7 cellular contexts compared by ENCODE assay signal in genomic region chrX:136766785-136767103, GRCh38. TPM values are rescaled to one million over a fixed set of nuclear protein-coding genes. Genes with fewer than 3 reads are reported as not detected.
DNase-seq lines count a peak whose midpoint lies in the region; ATAC-seq and TF ChIP-seq lines count a peak whose summit lies in the region.

No MANE protein-coding gene starts in this region.

- DNase-seq in HCT116 (ENCODE audit: low read depth, low spot score), result no peak
- no peak for DNase-seq in left ventricle myocardium superior
- no peak for DNase-seq in spleen
- DNase-seq in KG1 (lab: John Stamatoyannopoulos, UW), result no peak
- no peak for DNase-seq in NCI-H2227 (lab: John Stamatoyannopoulos, UW; ENCODE audit: unreplicated experiment)
- DNase-seq in ACHN, result no peak

- H3K36me3 ChIP-seq in HCT116 (ENCODE audit: control insufficient read depth in 1 of 2, insufficient read depth in 2 of 2, low read length in 2 of 2) (no peaks in the 10 kb centered on the region), spleen (peaks cover 0 to under 1% (median 0%) of the 10 kb centered on the region in 6 donors)

- ATAC-seq in HCT116 (peak; percentile 6; the same call in 1 of the 2 replicates), left ventricle myocardium superior (peak; percentile 65)

- no peak overlapping the region for H2AFZ ChIP-seq in HCT116 (ENCODE audit: low read depth, low read length, poor library complexity, severe bottlenecking)

- intact Hi-C loops in HCT116 (cut with micrococcal nuclease) (no loop called here), left ventricle myocardium superior (cut with micrococcal nuclease) (no loop called here), spleen (cut with DNase I; ENCODE audit: low total_unique reads) (no loop called here)

- no TSS peak for BruUV-seq in HCT116 (replicated peaks; lab: Mats Ljungman, UMichigan)

- H3K27ac ChIP-seq in HCT116 (ENCODE audit: low read depth, low read length), result no peak overlapping the region; the same call in 1 of the 2 replicates
- H3K27ac ChIP-seq in spleen, result peak overlapping the region; percentile 75 to 95 (median 90)

- H3K79me2 ChIP-seq in HCT116 (ENCODE audit: insufficient read depth, low read length), result no peaks in the 10 kb centered on the region

- POLR2A ChIA-PET in HCT116 (lab: Charles Lee), result no interaction called here

- H3K4me1 ChIP-seq in HCT116 (ENCODE audit: control insufficient read depth in 1 of 2, insufficient read depth in 2 of 2, low read length in 2 of 2) (peaks cover 4 to 14% of the 10 kb centered on the region in 2 experiments), spleen (peaks cover 6 to 84% (median 32%) of the 10 kb centered on the region in 6 donors)

- TF ChIP-seq RAD21 in HCT116 (IDR thresholded peaks at IDR 0.05; ENCODE audit: low read depth), result no peak

- TF ChIP-seq CTCF in HCT116 (IDR thresholded peaks at IDR 0.05 in 2 of 3, conservative IDR thresholded peaks at IDR 0.05 in 1 of 3; ENCODE audit: borderline replicate concordance in 1 of 3, insufficient read depth in 1 of 3, low read depth in 2 of 3, low read length in 2 of 3) (no peak), WI38 (IDR thresholded peaks at IDR 0.05; ENCODE audit: low read depth, low read length) (no peak), spleen (IDR thresholded peaks at IDR 0.05 in 8 of 11, conservative IDR thresholded peaks at IDR 0.05 in 3 of 11) (no peak)

- H3K4me3 ChIP-seq in HCT116 (replicated peaks in 1 of 2; ENCODE audit: low read depth in 1 of 2, low read length in 2 of 2), result peak overlapping the region; percentile 39 to 62
- H3K4me3 ChIP-seq in WI38 (ENCODE audit: low read depth, low read length), result peak overlapping the region; percentile 58
- H3K4me3 ChIP-seq in spleen, result peak overlapping the region; percentile 36 to 82 (median 58)

- WGBS in spleen, 5 donors, result 16 to 52% (median 17%) methylated on average over 9 to 19 of the region's 19 CpGs

- no peaks in the 10 kb centered on the region for H3K9me2 ChIP-seq in HCT116 (ENCODE audit: insufficient read depth)

- no peaks in the 10 kb centered on the region for H3K27me3 ChIP-seq in HCT116 (ENCODE audit: insufficient read depth, low read length)
- H3K27me3 ChIP-seq in spleen (replicated peaks in 1 of 7), result no peaks in the 10 kb centered on the region

- H3K4me2 ChIP-seq in HCT116 (ENCODE audit: low read length), result peak overlapping the region; percentile 80

- H3K9ac ChIP-seq in HCT116 (ENCODE audit: low read length), result peak overlapping the region; percentile 53

- in situ Hi-C loops in ACHN (cut with HindIII; ENCODE audit: low pct_ligation_motif_present, low pct_unique_long_range_greater_than_20kb, low sequenced_read_pairs), result no loop called here

- RAD21 ChIA-PET in HCT116 (lab: Charles Lee; ENCODE audit: low non-redundant PET in 1 of 2, low total read pairs in 2 of 2, uncharacterized antibody in 2 of 2, unreplicated experiment in 2 of 2), result interaction anchor here in 1 of 2 experiments (0.7 kb wide), 1 partner anchor 30 kb away, joined by 5 read pairs; no protein-coding TSS in a partner anchor

- TF ChIP-seq POLR2A in HCT116 (IDR thresholded peaks at IDR 0.05; ENCODE audit: borderline replicate concordance, extremely low read depth, insufficient read depth, insufficient read length), result no peak
- no peak for TF ChIP-seq POLR2A in spleen (IDR thresholded peaks at IDR 0.05)

- H3K9me3 ChIP-seq in HCT116 (ENCODE audit: control insufficient read depth in 1 of 2, insufficient read depth in 1 of 2, low read depth in 1 of 2, low read length in 2 of 2), result no peaks in the 10 kb centered on the region
- no peaks in the 10 kb centered on the region for H3K9me3 ChIP-seq in spleen

- CTCF ChIA-PET in HCT116 (lab: Charles Lee), result interaction anchor here (1.5 kb wide), 1 partner anchor 11 kb away, joined by 4 read pairs; no protein-coding TSS in a partner anchor

- no peaks in the 10 kb centered on the region for H4K20me1 ChIP-seq in HCT116 (ENCODE audit: insufficient read depth)

TF ChIP-seq in HCT116, 20 proteins besides CTCF, POLR2A, EP300 and RAD21:
- TF ChIP-seq SRF (IDR thresholded peaks at IDR 0.05; ENCODE audit: low read depth) (no peak), EGR1 (IDR thresholded peaks at IDR 0.05; ENCODE audit: low read depth) (no peak), JUND (IDR thresholded peaks at IDR 0.05) (no peak), CEBPB (IDR thresholded peaks at IDR 0.05; ENCODE audit: low read depth) (no peak), YY1 (IDR thresholded peaks at IDR 0.05; ENCODE audit: extremely low read depth, insufficient replicate concordance, low read depth, low read length) (no peak), POLR2AphosphoS5 (IDR thresholded peaks at IDR 0.05; ENCODE audit: low read depth, low read length) (no peak), ZBTB33 (IDR thresholded peaks at IDR 0.05; ENCODE audit: extremely low read depth, insufficient replicate concordance, low read length) (no peak), ELF1 (IDR thresholded peaks at IDR 0.05; ENCODE audit: borderline replicate concordance, low read depth) (no peak), ATF3 (IDR thresholded peaks at IDR 0.05) (no peak), REST (IDR thresholded peaks at IDR 0.05; ENCODE audit: low read depth) (no peak), SP1 (IDR thresholded peaks at IDR 0.05; ENCODE audit: low read depth) (no peak), ZNF274 (IDR thresholded peaks at IDR 0.05; ENCODE audit: low read depth, low read length) (no peak), ZFX (IDR thresholded peaks at IDR 0.05) (no peak)

RNA-seq across cellular contexts. Expression of gene ARHGEF6, which starts 14.0 kb away (rescaled TPM):
- total RNA-seq in HCT116 (2021; ENCODE audit: unreplicated experiment), result 1.9 TPM
- 1.1 and 1.5 TPM in 2 replicates for polyA plus RNA-seq in HCT116 (2012)
- total RNA-seq in left ventricle myocardium superior, result 44.2 TPM
- 10 to 100 TPM; 48.2 to 70.1 (median 63.7) TPM for total RNA-seq in spleen
- 10 to 100 TPM; 13.1 to 17.7 (median 16.4) TPM for polyA plus RNA-seq in spleen

Comparison
In these comparisons a context has a peak if more than half of its experiments do, and no peak if none do; other contexts are left out.
1. RNA of gene ARHGEF6, which starts 14.0 kb away (total RNA-seq): 48.2 to 70.1 TPM in spleen and 44.2 TPM in left ventricle myocardium superior (single experiment); 1.9 TPM in HCT116 (single experiment); every median in the first group is over 10 times any median in the second.
2. Peak in every context shown above with its lines, with median percentiles within 50 percentile points of each other: H3K4me3 ChIP-seq.